In the genomic region with DNA sequence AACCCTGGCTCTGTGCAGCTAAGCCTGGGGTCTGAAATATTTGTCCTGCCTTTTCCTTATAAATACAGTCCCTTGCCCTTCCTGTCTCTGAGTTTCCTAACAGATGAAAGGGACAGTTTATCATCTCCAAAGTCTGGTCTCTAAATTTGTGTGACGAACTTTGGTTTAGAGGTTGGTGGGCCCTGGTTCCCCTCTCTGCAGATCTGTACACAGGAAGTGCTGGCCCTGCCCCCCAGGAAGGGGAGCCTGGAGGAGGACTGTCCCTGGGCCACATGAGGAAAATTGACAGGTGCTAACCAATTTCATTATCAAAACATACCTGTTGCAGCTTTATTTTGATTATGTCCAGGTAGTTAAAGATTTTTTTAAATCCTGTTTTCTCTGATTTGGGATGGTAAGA, we compare ENCODE assay signal across 26 cellular contexts. TPM values are rescaled to one million over a fixed set of nuclear protein-coding genes. Genes with fewer than 3 reads are reported as not detected.
DNase-seq lines count a peak whose midpoint lies in the region; ATAC-seq and TF ChIP-seq lines count a peak whose summit lies in the region.
"Had no signal": no experiment of that assay in that cellular context is flagged by ENCODE, and none has a peak within 500 bp of the region (broad histone marks: within the 10 kb centered on the region; RNA-seq: fewer than 3 reads in every experiment).

No MANE protein-coding gene starts in this region.

- peak; percentile 26 for ATAC-seq in CD8-positive, alpha-beta T cell
- peak in 1 of 2 donors; percentile 72 for ATAC-seq in naive thymus-derived CD8-positive, alpha-beta T cell
- ATAC-seq in GM18505 (IDR thresholded peaks at IDR 0.05; ENCODE audit: unreplicated experiment): no peak
- ATAC-seq in GM18861 (IDR thresholded peaks at IDR 0.05; ENCODE audit: unreplicated experiment): no peak
- ATAC-seq: A549; activated T-cell treated with anti-CD3 and anti-CD28 coated beads, Interleukin-2, amount 50 U/mL, for 72 hours had no signal

- no peak for TF ChIP-seq CTCF in CD8-positive, alpha-beta T cell (IDR thresholded peaks at IDR 0.05)

- H3K4me1 ChIP-seq in CD8-positive, alpha-beta T cell (ENCODE audit: insufficient read depth, low read length): peaks cover 30% of the 10 kb centered on the region
- H3K4me1 ChIP-seq: prostate gland, right lobe of liver had no signal

- H3K9me3 ChIP-seq in CD8-positive, alpha-beta T cell (ENCODE audit: low read length): no peaks in the 10 kb centered on the region
- H3K9me3 ChIP-seq: A549, Peyer's patch, prostate gland, right lobe of liver, tibial artery, vagina had no signal

- peaks cover 33% of the 10 kb centered on the region for H3K4me1 Mint-ChIP-seq in activated naive CD4-positive, alpha-beta T cell treated with anti-CD3 and anti-CD28 coated beads, Interleukin-2, amount 10 ng/mL, durations not matched to agents 7 days and 5 days
- peaks cover 49% of the 10 kb centered on the region for H3K4me1 Mint-ChIP-seq in CD8-positive, alpha-beta T cell (ENCODE audit: low read depth)
- H3K4me1 Mint-ChIP-seq in activated naive CD8-positive, alpha-beta T cell (ENCODE audit: low read depth): peaks cover 48% of the 10 kb centered on the region
- peaks cover 18 to 49% (median 39%) of the 10 kb centered on the region in 4 donors for H3K4me1 Mint-ChIP-seq in naive thymus-derived CD8-positive, alpha-beta T cell

- H3K27ac ChIP-seq in CD8-positive, alpha-beta T cell (ENCODE audit: low read depth, low read length): no peak overlapping the region
- H3K27ac ChIP-seq: A549, coronary artery, Peyer's patch, prostate gland, right lobe of liver, tibial artery, vagina, VCaP had no signal

- DNase-seq in activated naive CD4-positive, alpha-beta T cell treated with anti-CD3 and anti-CD28 coated beads, Interleukin-2, amount 10 ng/mL, durations not matched to agents 7 days and 5 days: no peak
- DNase-seq in activated naive CD4-positive, alpha-beta T cell (lab: John Stamatoyannopoulos, UW): no peak
- no peak for DNase-seq in CD8-positive, alpha-beta T cell
- DNase-seq in naive thymus-derived CD8-positive, alpha-beta T cell: peak in 1 of 10 donors; percentile 12
- no peak for DNase-seq in D341Med (ENCODE audit: low spot score)
- DNase-seq: activated CD4-positive, alpha-beta T cell treated with anti-CD3 and anti-CD28 coated beads for 4 hours; activated T-cell treated with anti-CD3 and anti-CD28 coated beads, Interleukin-2, amount 50 U/mL, for 72 hours; aorta; effector CD8-positive, alpha-beta T cell; erythroblast; mammary epithelial cell; NCI-H146; Peyer's patch; SIG-M5; stimulated activated CD4-positive, alpha-beta T cell treated with anti-CD3 and anti-CD28 coated beads, Interleukin-12 subunit alpha, Interleukin-12 subunit beta, amount 100 ng/mL, for 4 hours; stimulated activated CD4-positive, alpha-beta T cell treated with anti-CD3 and anti-CD28 coated beads, Interleukin-2, amount 100 ng/mL, for 48 hours; tibial artery had no signal

- no peak overlapping the region for H3K4me3 Mint-ChIP-seq in activated naive CD4-positive, alpha-beta T cell treated with anti-CD3 and anti-CD28 coated beads, Interleukin-2, amount 10 ng/mL, durations not matched to agents 7 days and 5 days
- no peak overlapping the region for H3K4me3 Mint-ChIP-seq in CD8-positive, alpha-beta T cell
- no peak overlapping the region for H3K4me3 Mint-ChIP-seq in activated naive CD8-positive, alpha-beta T cell
- H3K4me3 Mint-ChIP-seq in naive thymus-derived CD8-positive, alpha-beta T cell: peak overlapping the region in 4 of 10 donors; percentile 14 to 51 (median 32)
- H3K4me3 Mint-ChIP-seq: activated T-cell treated with anti-CD3 and anti-CD28 coated beads, Interleukin-2, amount 50 U/mL, for 72 hours had no signal

- POLR2A ChIA-PET in CD8-positive, alpha-beta T cell (lab: Charles Lee): interaction anchor here (1.5 kb wide), 1 partner anchor 35 kb away, joined by 4 read pairs; no protein-coding TSS in a partner anchor
- POLR2A ChIA-PET in naive thymus-derived CD8-positive, alpha-beta T cell (lab: Charles Lee): no interaction called here

- peaks cover 19% of the 10 kb centered on the region for H3K36me3 ChIP-seq in CD8-positive, alpha-beta T cell (ENCODE audit: insufficient read depth, low read length)
- H3K36me3 ChIP-seq: prostate gland had no signal

- no peaks in the 10 kb centered on the region for H3K27me3 Mint-ChIP-seq in activated naive CD4-positive, alpha-beta T cell treated with anti-CD3 and anti-CD28 coated beads, Interleukin-2, amount 10 ng/mL, durations not matched to agents 7 days and 5 days
- no peaks in the 10 kb centered on the region for H3K27me3 Mint-ChIP-seq in CD8-positive, alpha-beta T cell (ENCODE audit: low read depth)
- no peaks in the 10 kb centered on the region for H3K27me3 Mint-ChIP-seq in activated naive CD8-positive, alpha-beta T cell
- H3K27me3 Mint-ChIP-seq in naive thymus-derived CD8-positive, alpha-beta T cell: no peaks in the 10 kb centered on the region

- no peak for TF ChIP-seq POLR2A in GM18505 (IDR thresholded peaks at IDR 0.05; ENCODE audit: borderline replicate concordance, extremely low read depth, insufficient read depth, insufficient read length)

- peaks cover 38% of the 10 kb centered on the region for H3K36me3 Mint-ChIP-seq in activated naive CD4-positive, alpha-beta T cell treated with anti-CD3 and anti-CD28 coated beads, Interleukin-2, amount 10 ng/mL, durations not matched to agents 7 days and 5 days
- H3K36me3 Mint-ChIP-seq in CD8-positive, alpha-beta T cell: peaks cover 42% of the 10 kb centered on the region
- no peaks in the 10 kb centered on the region for H3K36me3 Mint-ChIP-seq in activated naive CD8-positive, alpha-beta T cell
- peaks cover 0 to 50% (median 3%) of the 10 kb centered on the region in 3 donors for H3K36me3 Mint-ChIP-seq in naive thymus-derived CD8-positive, alpha-beta T cell

- no peaks in the 10 kb centered on the region for H3K27me3 ChIP-seq in CD8-positive, alpha-beta T cell (ENCODE audit: insufficient read depth, low read length)
- H3K27me3 ChIP-seq: Peyer's patch, right lobe of liver, tibial artery, vagina had no signal

- intact Hi-C loops in CD8-positive, alpha-beta T cell (cut with DNase I, micrococcal nuclease): no loop called here

- H3K27ac Mint-ChIP-seq in activated naive CD4-positive, alpha-beta T cell treated with anti-CD3 and anti-CD28 coated beads, Interleukin-2, amount 10 ng/mL, durations not matched to agents 7 days and 5 days: peak overlapping the region; percentile 83
- H3K27ac Mint-ChIP-seq in CD8-positive, alpha-beta T cell: peak overlapping the region; percentile 47
- peak overlapping the region; percentile 50 for H3K27ac Mint-ChIP-seq in activated naive CD8-positive, alpha-beta T cell
- H3K27ac Mint-ChIP-seq in naive thymus-derived CD8-positive, alpha-beta T cell: peak overlapping the region in 9 of 10 donors; percentile 55 to 88 (median 81)
- H3K27ac Mint-ChIP-seq: activated T-cell treated with anti-CD3 and anti-CD28 coated beads, Interleukin-2, amount 50 U/mL, for 72 hours had no signal

- H3K4me3 ChIP-seq in CD8-positive, alpha-beta T cell (ENCODE audit: low read depth, low read length): no peak overlapping the region
- H3K4me3 ChIP-seq: A549, coronary artery, Peyer's patch, prostate gland, right lobe of liver, tibial artery, vagina had no signal

- CTCF ChIA-PET in activated naive CD4-positive, alpha-beta T cell treated with anti-CD3 and anti-CD28 coated beads, Interleukin-2, amount 10 ng/mL, durations not matched to agents 7 days and 5 days (lab: Charles Lee): interaction anchor here (1.6 kb wide), 1 partner anchor 10 kb away, joined by 3 read pairs; no protein-coding TSS in a partner anchor
- CTCF ChIA-PET in CD8-positive, alpha-beta T cell (lab: Charles Lee): interaction anchor here (1.1 to 2.6 kb wide), 2 partner anchors 50 to 88 kb away, joined by 3 to 8 read pairs; no protein-coding TSS in a partner anchor

- H3K9me3 Mint-ChIP-seq in activated naive CD4-positive, alpha-beta T cell treated with anti-CD3 and anti-CD28 coated beads, Interleukin-2, amount 10 ng/mL, durations not matched to agents 7 days and 5 days: no peaks in the 10 kb centered on the region
- no peaks in the 10 kb centered on the region for H3K9me3 Mint-ChIP-seq in CD8-positive, alpha-beta T cell
- H3K9me3 Mint-ChIP-seq in activated naive CD8-positive, alpha-beta T cell (ENCODE audit: low read depth): no peaks in the 10 kb centered on the region
- no peaks in the 10 kb centered on the region for H3K9me3 Mint-ChIP-seq in naive thymus-derived CD8-positive, alpha-beta T cell
- H3K9me3 Mint-ChIP-seq: activated T-cell treated with anti-CD3 and anti-CD28 coated beads, Interleukin-2, amount 50 U/mL, for 72 hours had no signal

RNA-seq across cellular contexts. Expression of gene PPP2R2D, which starts 34.5 kb away (rescaled TPM):
- 10 to 100 TPM; 28.4 to 28.5 TPM for total RNA-seq in CD8-positive, alpha-beta T cell
- total RNA-seq in naive thymus-derived CD8-positive, alpha-beta T cell: 10 to 100 TPM; 48.1 to 49.6 TPM
- 10 to 100 TPM; 22.7 to 38.3 (median 26.9) TPM for polyA plus RNA-seq in naive thymus-derived CD8-positive, alpha-beta T cell

RNA-seq across cellular contexts. Expression of gene BNIP3, which starts 46.5 kb away (rescaled TPM):
- 10 to 100 TPM; 19.2 to 21.3 TPM for total RNA-seq in CD8-positive, alpha-beta T cell
- total RNA-seq in naive thymus-derived CD8-positive, alpha-beta T cell: 10 to 100 TPM; 36.4 to 42.1 TPM
- 10 to 100 TPM; 30.8 to 38.9 (median 37.5) TPM for polyA plus RNA-seq in naive thymus-derived CD8-positive, alpha-beta T cell
